Comparison of ENCODE assay signal across 8 cellular contexts in genomic region chr19:57389730-57390598, GRCh38. TPM values are rescaled to one million over a fixed set of nuclear protein-coding genes. Genes with fewer than 3 reads are reported as not detected.
A peak's percentile ranks its signal among the peaks of the same experiment; 100 is the strongest.
DNase-seq lines count a peak whose midpoint lies in the region; ATAC-seq and TF ChIP-seq lines count a peak whose summit lies in the region.

Gene ZNF548, plus strand, starts transcription at chr19:57389854. Its CDS starts 246 bp downstream, at chr19:57390100.

- ATAC-seq in GM19328 (IDR thresholded peaks at IDR 0.05; ENCODE audit: unreplicated experiment) (peak; percentile 96), HG03520 (IDR thresholded peaks at IDR 0.05; ENCODE audit: unreplicated experiment) (peak; percentile 92), left lobe of liver (peak; percentile 98)

- DNase-seq in NCI-H748 (lab: John Stamatoyannopoulos, UW; ENCODE audit: unreplicated experiment): peak; percentile 100
- DNase-seq in activated CD4-positive, alpha-beta T cell treated with anti-CD3 and anti-CD28 coated beads, Interleukin-2, amount 50 U/mL, for 1 hour: peak; percentile 97
- peak; percentile 34 for DNase-seq in cortex of kidney (lab: John Stamatoyannopoulos, UW)
- peak; percentile 94 for DNase-seq in left lobe of liver (ENCODE audit: low spot score)
- DNase-seq in stimulated activated CD4-positive, alpha-beta T cell treated with anti-CD3 and anti-CD28 coated beads, Interleukin-2, amount 100 ng/mL, for 4 hours (ENCODE audit: low read depth): peak; percentile 96

- no peak; the same call in 1 of the 2 replicates for TF ChIP-seq CTCF in C4-2B (conservative IDR thresholded peaks at IDR 0.05)

- peak within 1 kb of the TSS; percentile 80 for H3K27ac ChIP-seq in C4-2B

RNA-seq across cellular contexts. Expression of gene ZNF548, which starts in this region (rescaled TPM):
- total RNA-seq in left lobe of liver: 6.4 TPM

Comparison
In these comparisons a context has a peak if more than half of its experiments do, and no peak if none do; other contexts are left out.
1. Peak in every context shown above with its lines: DNase-seq, ATAC-seq and H3K27ac ChIP-seq.
2. DNase-seq: peak in every context shown above with its lines; median percentile 100 in NCI-H748; 97 in activated CD4-positive, alpha-beta T cell treated with anti-CD3 and anti-CD28 coated beads, Interleukin-2, amount 50 U/mL, for 1 hour; 96 in stimulated activated CD4-positive, alpha-beta T cell treated with anti-CD3 and anti-CD28 coated beads, Interleukin-2, amount 100 ng/mL, for 4 hours; 94 in left lobe of liver; 34 in cortex of kidney.